8 cellular contexts compared by ENCODE assay signal in the genomic region with DNA sequence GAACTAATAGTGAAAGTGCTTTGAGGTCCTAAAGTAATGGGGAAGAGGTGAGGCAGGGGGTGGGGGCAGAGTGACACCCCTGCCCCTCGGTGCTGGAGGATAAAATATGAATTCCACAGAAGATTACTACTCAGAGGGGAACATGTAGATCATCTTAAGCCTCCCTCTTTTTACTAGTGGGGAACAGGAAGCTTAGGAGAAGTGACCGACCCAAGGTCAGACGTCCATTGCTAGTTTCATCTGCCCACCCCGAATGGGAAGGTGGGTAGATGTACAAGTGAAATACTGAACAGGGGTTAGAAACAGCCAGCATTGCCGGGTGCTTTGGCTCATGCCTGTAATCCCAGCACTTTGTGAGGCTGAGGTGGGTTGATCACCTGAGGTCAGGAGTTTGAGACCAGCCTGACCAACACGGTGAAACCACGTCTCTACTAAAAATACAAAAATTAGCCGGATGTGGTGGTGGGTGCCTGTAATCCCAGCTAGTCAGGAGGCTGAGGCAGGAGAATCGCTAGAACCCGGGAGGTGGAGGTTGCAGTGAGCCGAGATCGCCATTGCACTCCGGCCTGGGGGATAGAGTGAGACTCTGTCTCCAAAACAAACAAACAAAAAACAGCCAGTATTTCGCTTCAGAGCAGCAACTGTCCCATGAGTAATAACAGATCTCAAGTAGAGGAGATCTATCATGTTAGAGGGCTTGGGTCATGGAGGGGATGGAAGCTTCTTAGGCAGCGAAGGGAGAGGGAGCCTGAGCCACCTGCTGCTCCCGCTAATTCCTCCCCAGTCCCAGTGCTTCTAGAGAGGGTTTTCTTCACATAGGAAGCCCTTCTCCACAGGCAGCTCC. TPM values are rescaled to one million over a fixed set of nuclear protein-coding genes. Genes with fewer than 3 reads are reported as not detected.
DNase-seq lines count a peak whose midpoint lies in the region; ATAC-seq and TF ChIP-seq lines count a peak whose summit lies in the region.

No MANE protein-coding gene starts in this region.

- TF ChIP-seq POLR2A in gastroesophageal sphincter (IDR thresholded peaks at IDR 0.05): no peak

- peaks cover 0 to 7% of the 10 kb centered on the region in 2 experiments; a peak in 3 of 5 replicates for H3K9me3 Mint-ChIP-seq in H9

- H3K36me3 ChIP-seq in gastroesophageal sphincter (peaks cover 0 to 8% of the 10 kb centered on the region in 2 donors), skeletal muscle satellite cell (ENCODE audit: insufficient read depth, low read length) (peaks cover 4% of the 10 kb centered on the region)

- no peak for DNase-seq in H9
- no peak for DNase-seq in T-helper 17 cell
- DNase-seq in HEK293T (ENCODE audit: extremely low spot score): no peak
- DNase-seq in NCI-H1417 treated with DMSO at 0.1 percent for 48 hours (lab: John Stamatoyannopoulos, UW): no peak

- no peak overlapping the region for H3K4ac ChIP-seq in H9 (ENCODE audit: low read depth, low read length)

- H3K79me2 ChIP-seq in H9 (ENCODE audit: insufficient read depth, low read length): no peaks in the 10 kb centered on the region

- H3K9ac ChIP-seq in H9 (ENCODE audit: extremely low read depth, insufficient read length, low read length): no peak overlapping the region
- peak overlapping the region; percentile 84 for H3K9ac ChIP-seq in skeletal muscle satellite cell (ENCODE audit: low read depth, low read length)

- H3K4me3 ChIP-seq in gastroesophageal sphincter: peak overlapping the region in 1 of 2 donors; percentile 82
- H3K4me3 ChIP-seq in skeletal muscle satellite cell (ENCODE audit: low read length): peak overlapping the region; percentile 80

- H4K91ac ChIP-seq in H9 (ENCODE audit: insufficient read length, low read depth, low read length): no peak overlapping the region

- H2BK12ac ChIP-seq in H9 (ENCODE audit: insufficient read length, low read depth, low read length): no peak overlapping the region

- WGBS in H9 (ENCODE audit: extremely low coverage, insufficient read length, low lambda C conversion rate): no CpG with 5 or more reads among the region's 16 CpGs
- 71 to 100% methylated on average over 1 to 12 of the region's 16 CpGs for WGBS in gastroesophageal sphincter (ENCODE audit: low coverage in 1 of 2), 2 donors

- CTCF ChIA-PET in HEK293T (lab: Yijun Ruan, JAX): interaction anchor here (1.0 to 4.0 kb wide), 7 partner anchors 9 to 67 kb away, joined by 3 to 19 read pairs (median 4); partner anchors contain the start of gene MED24

- TF ChIP-seq EP300 in gastroesophageal sphincter (IDR thresholded peaks at IDR 0.05): no peak

- no peaks in the 10 kb centered on the region for H3K79me1 ChIP-seq in H9 (ENCODE audit: insufficient read depth, low read depth, low read length, poor library complexity, severe bottlenecking)

- no peak overlapping the region for H2AK5ac ChIP-seq in H9 (ENCODE audit: insufficient read length, low read length)

- no peak overlapping the region for H2BK120ac ChIP-seq in H9 (ENCODE audit: low read depth, low read length, poor library complexity, severe bottlenecking)

- POLR2A ChIA-PET in HEK293T (lab: Yijun Ruan, JAX): interaction anchor here (0.9 to 6.7 kb wide), 9 partner anchors 11 to 89 kb away, joined by 3 to 95 read pairs (median 6); partner anchors contain the start of genes CASC3 and MED24

- H3K23ac ChIP-seq in H9 (ENCODE audit: insufficient read length, low read depth, low read length): no peak overlapping the region

- H3K9me3 ChIP-seq in H9 (ENCODE audit: control insufficient read depth, low read depth, low read length) (no peaks in the 10 kb centered on the region), T-helper 17 cell (ENCODE audit: control insufficient read depth, low read length, poor library complexity, severe bottlenecking) (no peaks in the 10 kb centered on the region), gastroesophageal sphincter (no peaks in the 10 kb centered on the region), skeletal muscle satellite cell (replicated peaks; ENCODE audit: low read length) (no peaks in the 10 kb centered on the region)

- H3K36me3 Mint-ChIP-seq in H9 (ENCODE audit: insufficient read depth in 1 of 3, low read depth in 3 of 3): peaks cover 6 to 19% (median 6%) of the 10 kb centered on the region in 3 experiments
- peaks cover 2% of the 10 kb centered on the region for H3K36me3 Mint-ChIP-seq in T-helper 17 cell (ENCODE audit: low read depth)

- no peak overlapping the region for H2AFZ ChIP-seq in H9 (ENCODE audit: low read length)

- TF ChIP-seq CTCF in H9 (conservative IDR thresholded peaks at IDR 0.05) (no peak), gastroesophageal sphincter (IDR thresholded peaks at IDR 0.05) (no peak)

- H3K4me1 Mint-ChIP-seq in H9: peaks cover 69 to 75% of the 10 kb centered on the region in 2 experiments
- H3K4me1 Mint-ChIP-seq in T-helper 17 cell: peaks cover 80% of the 10 kb centered on the region

- H3K18ac ChIP-seq in H9 (ENCODE audit: insufficient read length, low read depth, low read length): no peak overlapping the region

- H3T11ph ChIP-seq in H9 (ENCODE audit: low read length): no peak overlapping the region

- H3K27me3 Mint-ChIP-seq in H9 (ENCODE audit: low read depth) (peaks cover 65% of the 10 kb centered on the region), T-helper 17 cell (no peaks in the 10 kb centered on the region)

- H2BK15ac ChIP-seq in H9 (ENCODE audit: low read depth, low read length): no peak overlapping the region

- peaks cover 15% of the 10 kb centered on the region for H3K23me2 ChIP-seq in H9 (ENCODE audit: insufficient read length, low read depth, low read length, poor library complexity, severe bottlenecking)

- H3K4me3 Mint-ChIP-seq in H9 (peak overlapping the region in 1 of 2 experiments; percentile 87; a peak in 3 of 5 replicates), T-helper 17 cell (peak overlapping the region; percentile 92)

- no peak overlapping the region for H3K27ac ChIP-seq in H9 (ENCODE audit: insufficient read length, low read depth, low read length)
- peak overlapping the region; percentile 75 to 99 (median 98) for H3K27ac ChIP-seq in gastroesophageal sphincter

- no peaks in the 10 kb centered on the region for H4K20me1 ChIP-seq in H9 (ENCODE audit: control insufficient read depth, insufficient read depth, insufficient read length)

- H3K4me1 ChIP-seq in H9 (ENCODE audit: insufficient read depth, low read length): peaks cover 13% of the 10 kb centered on the region; the same call in 1 of the 2 replicates
- H3K4me1 ChIP-seq in gastroesophageal sphincter: peaks cover 16 to 81% (median 68%) of the 10 kb centered on the region in 3 donors
- peaks cover 70% of the 10 kb centered on the region for H3K4me1 ChIP-seq in skeletal muscle satellite cell (ENCODE audit: control insufficient read depth, insufficient read depth, low read length)

- H2BK5ac ChIP-seq in H9 (ENCODE audit: insufficient read length, low read length): no peak overlapping the region

- ATAC-seq in T-helper 17 cell: no peak
- ATAC-seq in gastroesophageal sphincter: no peak
- ATAC-seq in GM18511 (IDR thresholded peaks at IDR 0.05; ENCODE audit: unreplicated experiment): no peak
- no peak for ATAC-seq in HG03520 (IDR thresholded peaks at IDR 0.05; ENCODE audit: unreplicated experiment)

- no peak overlapping the region for H3K56ac ChIP-seq in H9 (ENCODE audit: insufficient read length, low read depth, low read length)

- H3K27me3 ChIP-seq in H9 (ENCODE audit: insufficient read depth, low read length) (peaks cover 8% of the 10 kb centered on the region; the same call in 1 of the 2 replicates), gastroesophageal sphincter (no peaks in the 10 kb centered on the region), skeletal muscle satellite cell (ENCODE audit: control insufficient read depth, insufficient read depth, low read length) (no peaks in the 10 kb centered on the region)

- H3K27ac Mint-ChIP-seq in H9: peak overlapping the region in 2 of 3 experiments; percentile 60 to 97; a peak in 4 of 7 replicates
- peak overlapping the region; percentile 100 for H3K27ac Mint-ChIP-seq in T-helper 17 cell

- no peak overlapping the region for H4K8ac ChIP-seq in H9 (replicated peaks; ENCODE audit: insufficient read length, low read depth, low read length)

- peak overlapping the region; percentile 57 for H3K4me2 ChIP-seq in H9 (ENCODE audit: insufficient read depth, insufficient read length, low read length)
- H3K4me2 ChIP-seq in skeletal muscle satellite cell (ENCODE audit: low read length): peak overlapping the region; percentile 96

- H4K5ac ChIP-seq in H9 (ENCODE audit: insufficient read length, low read depth, low read length): no peak overlapping the region

- no peak overlapping the region for H2BK20ac ChIP-seq in H9 (ENCODE audit: low read depth, low read length, poor library complexity, severe bottlenecking)

- no peak overlapping the region for H3K14ac ChIP-seq in H9 (ENCODE audit: insufficient read depth, low read length)

TF ChIP-seq in HEK293T, 16 proteins besides CTCF, POLR2A, EP300 and RAD21:
- no peak for TF ChIP-seq FOXK2 (IDR thresholded peaks at IDR 0.05)
- no peak for TF ChIP-seq LEF1 (IDR thresholded peaks at IDR 0.05; ENCODE audit: borderline replicate concordance)
- TF ChIP-seq ZNF384 (IDR thresholded peaks at IDR 0.05): no peak
- no peak for TF ChIP-seq BHLHE40 (IDR thresholded peaks at IDR 0.05; ENCODE audit: borderline replicate concordance)
- no peak for TF ChIP-seq TARDBP (IDR thresholded peaks at IDR 0.05)
- no peak for TF ChIP-seq ELF4 (IDR thresholded peaks at IDR 0.05)

RNA-seq across cellular contexts. Expression of gene NR1D1, which starts 1.2 kb away (rescaled TPM):
- 8.6 and 8.7 TPM in 2 replicates for total RNA-seq in H9 (2021)
- total RNA-seq in T-helper 17 cell: 100 to 1,000 TPM; 102 to 145 TPM
- total RNA-seq in gastroesophageal sphincter: 10 to 100 TPM in 3 of 4 donors, 1 to 10 TPM in 1; 1.5 to 20.4 (median 18.3) TPM
- 1.8 and 2.2 TPM in 2 replicates for total RNA-seq in skeletal muscle satellite cell (2012; rRNA removed)

RNA-seq across cellular contexts. Expression of gene MSL1, which starts 20.2 kb away (rescaled TPM):
- total RNA-seq in H9 (2021): 101 and 105 TPM in 2 replicates
- total RNA-seq in T-helper 17 cell: 100 to 1,000 TPM; 101 to 106 TPM
- 100 to 1,000 TPM in 1 of 4 donors, 10 to 100 TPM in 3; 67.0 to 107 (median 88.1) TPM for total RNA-seq in gastroesophageal sphincter
- total RNA-seq in skeletal muscle satellite cell (2012; rRNA removed): 40.0 and 42.8 TPM in 2 replicates

RNA-seq across cellular contexts. Expression of gene CASC3, which starts 38.7 kb away (rescaled TPM):
- total RNA-seq in H9 (2021) (123 and 137 TPM in 2 replicates), T-helper 17 cell (100 to 1,000 TPM; 168 to 176 TPM), gastroesophageal sphincter (100 to 1,000 TPM in 1 of 4 donors, 10 to 100 TPM in 3; 63.1 to 114 (median 89.1) TPM)
- 34.7 and 35.2 TPM in 2 replicates for total RNA-seq in skeletal muscle satellite cell (2012; rRNA removed)

RNA-seq across cellular contexts. Expression of gene THRA, which starts 38.8 kb away (rescaled TPM):
- total RNA-seq in H9 (2021): 9.8 and 10.1 TPM in 2 replicates
- total RNA-seq in T-helper 17 cell: 10 to 100 TPM; 29.8 to 32.2 TPM
- total RNA-seq in gastroesophageal sphincter: 100 to 1,000 TPM in 2 of 4 donors, 10 to 100 TPM in 2; 84.8 to 133 (median 102) TPM
- total RNA-seq in skeletal muscle satellite cell (2012; rRNA removed): 18.8 and 22.6 TPM in 2 replicates

RNA-seq across cellular contexts. Expression of gene MED24, which starts 47.4 kb away (rescaled TPM):
- total RNA-seq in H9 (2021) (104 and 105 TPM in 2 replicates), T-helper 17 cell (10 to 100 TPM; 73.7 to 77.5 TPM), gastroesophageal sphincter (10 to 100 TPM; 42.1 to 57.9 (median 50.3) TPM)
- total RNA-seq in skeletal muscle satellite cell (2012; rRNA removed): 52.7 and 58.3 TPM in 2 replicates

Comparison
In these comparisons a context has a peak if more than half of its experiments do, and no peak if none do; other contexts are left out.
1. RNA of gene NR1D1, which starts 1.2 kb away (total RNA-seq): 102 to 145 TPM in T-helper 17 cell; 1.5 to 20.4 TPM in gastroesophageal sphincter and 8.6 to 8.7 TPM in H9; every median in the first group is over 4 times any median in the second.